ENCODE assay signal across 20 cellular contexts in genomic region chr18:22936515-22936914, GRCh38.
"Had no signal": no experiment of that assay in that cellular context is flagged by ENCODE, and none has a peak within 500 bp of the region (broad histone marks: within the 10 kb centered on the region; RNA-seq: fewer than 3 reads in every experiment).

No MANE protein-coding gene starts in this region.

- H3K79me2 ChIP-seq: parathyroid adenoma had no signal

- H3K27ac ChIP-seq: epithelial cell of prostate, gastroesophageal sphincter, parathyroid adenoma, stomach, transverse colon, uterus had no signal

- H3K9ac ChIP-seq: parathyroid adenoma had no signal

- H3K4me3 ChIP-seq: gastroesophageal sphincter, stomach, transverse colon, uterus had no signal

- H3K27ac Mint-ChIP-seq: activated CD4-positive, alpha-beta memory T cell treated with anti-CD3 and anti-CD28 coated beads, Interleukin-2, amount 10 ng/mL, durations not matched to agents 7 days and 5 days; activated naive CD8-positive, alpha-beta T cell treated with anti-CD3 and anti-CD28 coated beads, Interleukin-2, amount 10 ng/mL, durations not matched to agents 7 days and 5 days; endodermal cell; memory B cell; nephron; stimulated activated memory B cell treated with anti-CD40 and anti-IgM and Interleukin-4, amounts not matched to agents 10 μg/mL and 1 μg/mL and 100 μg/mL, for 72 hours had no signal

- DNase-seq: activated CD4-positive, alpha-beta memory T cell treated with anti-CD3 and anti-CD28 coated beads, Interleukin-2, amount 10 ng/mL, durations not matched to agents 7 days and 5 days; activated CD4-positive, alpha-beta T cell treated with anti-CD3 and anti-CD28 coated beads for 48 hours; activated CD4-positive, CD25-positive, alpha-beta regulatory T cell; activated naive CD4-positive, alpha-beta T cell; activated naive CD8-positive, alpha-beta T cell treated with anti-CD3 and anti-CD28 coated beads, Interleukin-2, amount 10 ng/mL, durations not matched to agents 7 days and 5 days; amniotic stem cell; cortex of kidney; endodermal cell; head of caudate nucleus; left ventricle myocardium superior; small intestine; stomach; transverse colon; uterus had no signal

- H2AFZ ChIP-seq: parathyroid adenoma had no signal

- H3K27me3 Mint-ChIP-seq: activated naive CD8-positive, alpha-beta T cell treated with anti-CD3 and anti-CD28 coated beads, Interleukin-2, amount 10 ng/mL, durations not matched to agents 7 days and 5 days; memory B cell; stimulated activated memory B cell treated with anti-CD40 and anti-IgM and Interleukin-4, amounts not matched to agents 10 μg/mL and 1 μg/mL and 100 μg/mL, for 72 hours had no signal

- H3K9me3 Mint-ChIP-seq: activated CD4-positive, alpha-beta memory T cell treated with anti-CD3 and anti-CD28 coated beads, Interleukin-2, amount 10 ng/mL, durations not matched to agents 7 days and 5 days; activated naive CD8-positive, alpha-beta T cell treated with anti-CD3 and anti-CD28 coated beads, Interleukin-2, amount 10 ng/mL, durations not matched to agents 7 days and 5 days; endodermal cell; memory B cell; nephron; stimulated activated memory B cell treated with anti-CD40 and anti-IgM and Interleukin-4, amounts not matched to agents 10 μg/mL and 1 μg/mL and 100 μg/mL, for 72 hours had no signal

- H3K9me3 ChIP-seq: gastroesophageal sphincter, stomach, transverse colon, uterus had no signal

- H3K4me1 ChIP-seq: parathyroid adenoma, uterus had no signal

- H3K27me3 ChIP-seq: gastroesophageal sphincter, stomach, transverse colon, uterus had no signal

- H3K4me3 Mint-ChIP-seq: activated CD4-positive, alpha-beta memory T cell treated with anti-CD3 and anti-CD28 coated beads, Interleukin-2, amount 10 ng/mL, durations not matched to agents 7 days and 5 days; activated naive CD8-positive, alpha-beta T cell treated with anti-CD3 and anti-CD28 coated beads, Interleukin-2, amount 10 ng/mL, durations not matched to agents 7 days and 5 days; endodermal cell; memory B cell; stimulated activated memory B cell treated with anti-CD40 and anti-IgM and Interleukin-4, amounts not matched to agents 10 μg/mL and 1 μg/mL and 100 μg/mL, for 72 hours had no signal

- H3K36me3 ChIP-seq: transverse colon, uterus had no signal
